In the genomic region with DNA sequence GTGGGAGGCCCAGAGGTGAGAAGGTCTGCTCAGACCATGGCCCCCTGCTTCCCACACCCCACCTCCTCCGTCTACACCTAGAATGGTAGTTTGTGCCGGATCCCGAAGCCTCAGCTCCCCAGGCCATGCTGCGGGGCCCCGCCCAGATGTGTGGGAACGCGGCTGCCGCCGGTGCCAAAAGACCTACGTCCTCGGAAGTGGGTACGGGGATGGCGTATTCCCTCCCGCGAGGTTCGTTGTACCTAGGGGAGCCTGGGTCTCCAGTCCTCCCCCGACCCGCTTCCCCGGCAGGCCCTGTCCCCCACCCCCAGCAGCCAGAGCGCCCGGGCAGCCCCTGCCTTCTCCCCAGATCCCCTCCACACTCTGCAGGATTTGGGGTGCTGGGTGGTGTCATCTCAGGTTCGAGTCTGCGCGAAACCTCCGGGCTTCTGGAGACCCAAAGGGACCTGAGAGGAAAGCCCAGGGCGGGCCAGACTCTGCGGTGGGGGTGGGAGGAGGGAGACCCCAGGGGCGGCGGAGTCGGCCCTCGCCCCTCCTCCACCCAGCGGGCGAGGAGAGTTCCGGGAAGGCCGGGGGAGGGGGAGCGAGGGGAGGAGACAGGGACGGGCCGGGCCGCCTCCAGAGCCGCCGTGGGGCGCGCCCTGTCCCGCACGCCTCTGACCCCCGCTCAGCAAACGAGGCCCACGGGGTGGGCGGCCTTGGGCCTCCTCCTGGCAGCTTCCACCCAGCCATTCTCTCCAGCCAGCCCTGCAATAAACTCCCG, we compare ENCODE assay signal across 23 cellular contexts. TPM values are rescaled to one million over a fixed set of nuclear protein-coding genes. Genes with fewer than 3 reads are reported as not detected.
DNase-seq lines count a peak whose midpoint lies in the region; ATAC-seq and TF ChIP-seq lines count a peak whose summit lies in the region.
"Had no signal": no experiment of that assay in that cellular context is flagged by ENCODE, and none has a peak within 500 bp of the region (broad histone marks: within the 10 kb centered on the region; RNA-seq: fewer than 3 reads in every experiment).

No MANE protein-coding gene starts in this region.

- peaks cover 57% of the 10 kb centered on the region for H3K27me3 Mint-ChIP-seq in activated naive CD4-positive, alpha-beta T cell treated with anti-CD3 and anti-CD28 coated beads, Interleukin-2, amount 10 ng/mL, durations not matched to agents 7 days and 5 days
- H3K27me3 Mint-ChIP-seq in nephron progenitor cell (ENCODE audit: low read depth, poor library complexity) = peaks cover 78% of the 10 kb centered on the region
- peaks cover 3% of the 10 kb centered on the region for H3K27me3 Mint-ChIP-seq in activated T-helper 17 cell treated with anti-CD3 and anti-CD28 coated beads, Interleukin-2, amount 50 U/mL, for 72 hours

- peaks cover 45% of the 10 kb centered on the region for H3K4me1 ChIP-seq in left ventricle myocardium inferior
- peaks cover 16% of the 10 kb centered on the region for H3K4me1 ChIP-seq in testis

- intact Hi-C loops in left ventricle myocardium inferior (cut with micrococcal nuclease) = loop anchor here (10.0 kb wide), 1 partner anchor 222 kb away; no protein-coding TSS in a partner anchor
- intact Hi-C loops in testis (cut with DNase I; ENCODE audit: low total_unique reads) = no loop called here

- CTCF ChIA-PET in activated naive CD4-positive, alpha-beta T cell treated with anti-CD3 and anti-CD28 coated beads, Interleukin-2, amount 10 ng/mL, durations not matched to agents 7 days and 5 days (lab: Charles Lee) = no interaction called here

- peak; percentile 8 for DNase-seq in activated naive CD4-positive, alpha-beta T cell treated with anti-CD3 and anti-CD28 coated beads, Interleukin-2, amount 10 ng/mL, durations not matched to agents 7 days and 5 days
- no peak for DNase-seq in activated naive CD4-positive, alpha-beta T cell treated with Interleukin-2 at 50 U/mL for 16 hours
- DNase-seq in left ventricle myocardium inferior (no peak), nephron progenitor cell (peak; percentile 35), testis (no peak), MV-4-11 (lab: John Stamatoyannopoulos, UW) (no peak), cerebellar nuclear complex (lab: John Stamatoyannopoulos, UW) (no peak)
- DNase-seq: activated CD8-positive, alpha-beta memory T cell treated with anti-CD3 and anti-CD28 coated beads, Interleukin-2, amount 10 ng/mL, durations not matched to agents 7 days and 5 days; cortex of kidney; GF-D8; NCI-H1048; T1000 had no signal

- no peaks in the 10 kb centered on the region for H3K9me3 Mint-ChIP-seq in activated naive CD4-positive, alpha-beta T cell treated with anti-CD3 and anti-CD28 coated beads, Interleukin-2, amount 10 ng/mL, durations not matched to agents 7 days and 5 days
- peaks cover 9% of the 10 kb centered on the region for H3K9me3 Mint-ChIP-seq in nephron progenitor cell
- H3K9me3 Mint-ChIP-seq in activated T-helper 17 cell treated with anti-CD3 and anti-CD28 coated beads, Interleukin-2, amount 50 U/mL, for 72 hours = no peaks in the 10 kb centered on the region

- peak overlapping the region; percentile 46 for H3K4me3 ChIP-seq in left ventricle myocardium inferior
- peak overlapping the region; percentile 16 to 51 for H3K4me3 ChIP-seq in testis
- H3K4me3 ChIP-seq: BLaER1 treated with 17β-estradiol and CSF1 and Interleukin-3, amounts not matched to agents 10 nM and 100 nM; SK-N-MC had no signal

- no peak overlapping the region for H3K27ac Mint-ChIP-seq in activated naive CD4-positive, alpha-beta T cell treated with anti-CD3 and anti-CD28 coated beads, Interleukin-2, amount 10 ng/mL, durations not matched to agents 7 days and 5 days
- H3K27ac Mint-ChIP-seq in nephron progenitor cell = no peak overlapping the region
- no peak overlapping the region for H3K27ac Mint-ChIP-seq in activated T-helper 17 cell treated with anti-CD3 and anti-CD28 coated beads, Interleukin-2, amount 50 U/mL, for 72 hours
- H3K27ac Mint-ChIP-seq: activated CD8-positive, alpha-beta memory T cell treated with anti-CD3 and anti-CD28 coated beads, Interleukin-2, amount 10 ng/mL, durations not matched to agents 7 days and 5 days had no signal

- H3K36me3 Mint-ChIP-seq in activated naive CD4-positive, alpha-beta T cell treated with anti-CD3 and anti-CD28 coated beads, Interleukin-2, amount 10 ng/mL, durations not matched to agents 7 days and 5 days = no peaks in the 10 kb centered on the region
- no peaks in the 10 kb centered on the region for H3K36me3 Mint-ChIP-seq in nephron progenitor cell (ENCODE audit: low read depth)
- H3K36me3 Mint-ChIP-seq in activated T-helper 17 cell treated with anti-CD3 and anti-CD28 coated beads, Interleukin-2, amount 50 U/mL, for 72 hours (ENCODE audit: low read depth) = no peaks in the 10 kb centered on the region
- H3K36me3 Mint-ChIP-seq: activated CD8-positive, alpha-beta memory T cell treated with anti-CD3 and anti-CD28 coated beads, Interleukin-2, amount 10 ng/mL, durations not matched to agents 7 days and 5 days had no signal

- H3K4me3 Mint-ChIP-seq in activated naive CD4-positive, alpha-beta T cell treated with anti-CD3 and anti-CD28 coated beads, Interleukin-2, amount 10 ng/mL, durations not matched to agents 7 days and 5 days = no peak overlapping the region
- H3K4me3 Mint-ChIP-seq in nephron progenitor cell = no peak overlapping the region
- H3K4me3 Mint-ChIP-seq in activated T-helper 17 cell treated with anti-CD3 and anti-CD28 coated beads, Interleukin-2, amount 50 U/mL, for 72 hours = no peak overlapping the region
- H3K4me3 Mint-ChIP-seq: activated CD8-positive, alpha-beta memory T cell treated with anti-CD3 and anti-CD28 coated beads, Interleukin-2, amount 10 ng/mL, durations not matched to agents 7 days and 5 days had no signal

- H3K9me3 ChIP-seq in left ventricle myocardium inferior (replicated peaks) (no peaks in the 10 kb centered on the region), testis (no peaks in the 10 kb centered on the region)
- H3K9me3 ChIP-seq: BLaER1 treated with 17β-estradiol and CSF1 and Interleukin-3, amounts not matched to agents 10 nM and 100 nM had no signal

- TF ChIP-seq POLR2A in testis (IDR thresholded peaks at IDR 0.05) = no peak

- H3K27ac ChIP-seq in left ventricle myocardium inferior (replicated peaks) (no peak overlapping the region), testis (no peak overlapping the region)
- H3K27ac ChIP-seq: BLaER1 treated with 17β-estradiol and CSF1 and Interleukin-3, amounts not matched to agents 10 nM and 100 nM; epithelial cell of prostate; KMS-11; SK-N-MC had no signal

- H3K36me3 ChIP-seq in left ventricle myocardium inferior (no peaks in the 10 kb centered on the region), testis (ENCODE audit: low read depth, missing control alignments) (no peaks in the 10 kb centered on the region)
- H3K36me3 ChIP-seq: BLaER1 treated with 17β-estradiol and CSF1 and Interleukin-3, amounts not matched to agents 10 nM and 100 nM had no signal

- no peak for ATAC-seq in activated T-helper 17 cell treated with anti-CD3 and anti-CD28 coated beads, Interleukin-2, amount 50 U/mL, for 72 hours (replicated peaks)
- ATAC-seq: activated CD8-positive, alpha-beta memory T cell treated with anti-CD3 and anti-CD28 coated beads, Interleukin-2, amount 10 ng/mL, durations not matched to agents 7 days and 5 days; PC-3 had no signal

- no peaks in the 10 kb centered on the region for H3K4me1 Mint-ChIP-seq in activated naive CD4-positive, alpha-beta T cell treated with anti-CD3 and anti-CD28 coated beads, Interleukin-2, amount 10 ng/mL, durations not matched to agents 7 days and 5 days
- H3K4me1 Mint-ChIP-seq in nephron progenitor cell = peaks cover 16% of the 10 kb centered on the region
- H3K4me1 Mint-ChIP-seq in activated T-helper 17 cell treated with anti-CD3 and anti-CD28 coated beads, Interleukin-2, amount 50 U/mL, for 72 hours = no peaks in the 10 kb centered on the region
- H3K4me1 Mint-ChIP-seq: activated CD8-positive, alpha-beta memory T cell treated with anti-CD3 and anti-CD28 coated beads, Interleukin-2, amount 10 ng/mL, durations not matched to agents 7 days and 5 days had no signal

- H3K27me3 ChIP-seq in left ventricle myocardium inferior (ENCODE audit: low read depth) = peaks cover 72% of the 10 kb centered on the region
- no peaks in the 10 kb centered on the region for H3K27me3 ChIP-seq in testis

- 10 to 12% methylated on average over 10 to 37 of the region's 50 CpGs for WGBS in testis, 2 donors

- TF ChIP-seq CTCF in left ventricle myocardium inferior (IDR thresholded peaks at IDR 0.05; ENCODE audit: borderline replicate concordance) = no peak
- TF ChIP-seq CTCF in nephron progenitor cell (IDR thresholded peaks at IDR 0.05) = no peak
- no peak for TF ChIP-seq CTCF in testis (IDR thresholded peaks at IDR 0.05)

RNA-seq across cellular contexts. Expression of gene PRDM16, which starts 6.2 kb away (rescaled TPM):
- total RNA-seq in left ventricle myocardium inferior (16.6 TPM), testis (1 to 10 TPM; 4.7 to 5.6 TPM)
- polyA plus RNA-seq in testis (ENCODE audit: insufficient read depth, low read depth, low replicate concordance) = 2.1 TPM
- total RNA-seq in activated T-helper 17 cell treated with anti-CD3 and anti-CD28 coated beads, Interleukin-2, amount 50 U/mL, for 72 hours = not detected
- total RNA-seq: activated CD8-positive, alpha-beta memory T cell treated with anti-CD3 and anti-CD28 coated beads, Interleukin-2, amount 10 ng/mL, durations not matched to agents 7 days and 5 days; mononuclear cell had no signal

RNA-seq across cellular contexts. Expression of gene ACTRT2, which starts 41.5 kb away (rescaled TPM):
- total RNA-seq in left ventricle myocardium inferior (not detected), testis (100 to 1,000 TPM in 1 of 2 donors, 10 to 100 TPM in 1; 64.2 to 143 TPM)
- 183 TPM for polyA plus RNA-seq in testis (ENCODE audit: insufficient read depth, low read depth, low replicate concordance)
- total RNA-seq in activated T-helper 17 cell treated with anti-CD3 and anti-CD28 coated beads, Interleukin-2, amount 50 U/mL, for 72 hours = not detected
- total RNA-seq: A172; activated CD8-positive, alpha-beta memory T cell treated with anti-CD3 and anti-CD28 coated beads, Interleukin-2, amount 10 ng/mL, durations not matched to agents 7 days and 5 days; glomerular endothelial cell; mononuclear cell; osteocyte; PC-3; urinary bladder had no signal
- polyA plus RNA-seq: urinary bladder had no signal

Comparison
In these comparisons a context has a peak if more than half of its experiments do, and no peak if none do; other contexts are left out.
1. DNase-seq: peak in activated naive CD4-positive, alpha-beta T cell treated with anti-CD3 and anti-CD28 coated beads, Interleukin-2, amount 10 ng/mL, durations not matched to agents 7 days and 5 days (single experiment) and nephron progenitor cell (single experiment); none in activated naive CD4-positive, alpha-beta T cell treated with Interleukin-2 at 50 U/mL for 16 hours (single experiment), left ventricle myocardium inferior (single experiment), testis (single experiment), MV-4-11 (single experiment) and cerebellar nuclear complex (0 of 2).
2. RNA of gene PRDM16, which starts 6.2 kb away (total RNA-seq): 16.6 TPM in left ventricle myocardium inferior (single experiment) and 4.7 to 5.6 TPM in testis; not detected in activated T-helper 17 cell treated with anti-CD3 and anti-CD28 coated beads, Interleukin-2, amount 50 U/mL, for 72 hours; every median in the first group is over 4 times any median in the second.
3. RNA of gene ACTRT2, which starts 41.5 kb away (total RNA-seq): 64.2 to 143 TPM in testis; not detected in left ventricle myocardium inferior (single experiment) and not detected in activated T-helper 17 cell treated with anti-CD3 and anti-CD28 coated beads, Interleukin-2, amount 50 U/mL, for 72 hours; every median in the first group is over 10 times any median in the second.